ENCODE assay signal across 29 cellular contexts in the genomic region with DNA sequence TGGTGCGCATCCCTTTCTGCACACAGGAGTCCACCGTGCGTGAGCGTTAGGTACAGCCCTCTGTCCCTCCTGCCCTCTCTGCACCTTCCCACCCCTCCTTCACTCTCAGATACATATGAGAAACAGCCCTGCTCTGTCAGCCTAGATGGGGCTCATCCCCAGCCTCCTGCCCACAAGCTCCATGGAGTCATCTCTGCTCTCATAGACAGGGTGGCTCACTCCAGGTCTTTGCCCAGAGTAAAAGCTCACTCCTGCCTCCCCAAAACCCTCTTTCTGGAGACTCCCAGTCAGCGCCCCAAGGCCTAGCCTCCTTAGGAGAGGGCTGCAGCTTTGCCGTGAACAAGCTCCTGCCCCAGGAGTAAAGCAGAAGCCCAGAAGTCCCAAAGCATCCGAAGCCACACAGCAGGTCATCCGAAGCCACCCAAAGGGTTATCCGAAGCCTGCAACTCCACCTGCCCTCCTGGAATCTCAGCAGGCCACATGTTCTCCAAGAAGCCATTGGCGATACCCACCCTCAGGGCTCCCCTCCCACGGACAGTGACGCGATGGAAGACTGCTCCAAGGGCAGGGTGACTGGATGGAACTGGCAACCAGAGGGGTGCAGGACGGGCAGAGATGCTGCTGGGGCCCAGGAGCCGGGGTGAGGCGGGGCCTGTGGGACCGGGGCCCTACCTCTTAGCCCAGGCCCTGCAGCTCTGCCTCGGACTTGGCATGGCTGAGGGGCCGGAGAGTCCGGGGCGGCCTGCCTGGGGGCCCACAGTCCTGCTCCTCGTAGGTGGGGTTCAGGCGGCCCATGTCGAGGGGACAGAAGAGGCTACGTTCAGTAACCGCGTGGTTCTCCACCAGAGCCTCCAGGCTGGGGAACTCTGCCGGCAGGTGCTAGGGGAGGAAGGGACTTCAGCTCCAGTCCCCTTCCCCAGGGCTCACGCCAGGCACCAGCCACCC. TPM values are rescaled to one million over a fixed set of nuclear protein-coding genes. Genes with fewer than 3 reads are reported as not detected.
A peak's percentile ranks its signal among the peaks of the same experiment; 100 is the strongest.
DNase-seq lines count a peak whose midpoint lies in the region; ATAC-seq, FAIRE-seq and TF ChIP-seq lines count a peak whose summit lies in the region.
"Had no signal": no experiment of that assay in that cellular context is flagged by ENCODE, and none has a peak within 500 bp of the region (broad histone marks: within the 10 kb centered on the region; RNA-seq: fewer than 3 reads in every experiment).

No MANE protein-coding gene starts in this region.

- H3K4ac ChIP-seq in H1 (replicated peaks; ENCODE audit: insufficient read length, low read depth, low read length), result no peak overlapping the region

- H3K9me3 ChIP-seq in H1 (ENCODE audit: insufficient read depth in 2 of 2, low read depth in 1 of 2, low read length in 1 of 2), result no peaks in the 10 kb centered on the region; a peak in 1 of 4 replicates
- H3K9me3 ChIP-seq in ovary, result no peaks in the 10 kb centered on the region
- H3K9me3 ChIP-seq: BLaER1 treated with 17β-estradiol and CSF1 and Interleukin-3, amounts not matched to agents 10 nM and 100 nM; MG63; neutrophil; psoas muscle had no signal

- H3K36me3 ChIP-seq in H1 (ENCODE audit: control insufficient read depth in 2 of 4, insufficient read depth in 4 of 4, low read length in 3 of 4) (no peaks in the 10 kb centered on the region), ovary (no peaks in the 10 kb centered on the region)
- H3K36me3 ChIP-seq: BLaER1 treated with 17β-estradiol and CSF1 and Interleukin-3, amounts not matched to agents 10 nM and 100 nM; brain microvascular endothelial cell; MG63; neutrophil had no signal

- DNase-seq in left ventricle myocardium superior, result peak; percentile 23
- DNase-seq in Right ventricle myocardium inferior (ENCODE audit: missing footprints), result no peak
- no peak for DNase-seq in H1 (ENCODE audit: low read depth in 1 of 2, low spot score in 2 of 2)
- DNase-seq in ovary, result peak in 4 of 5 donors; percentile 13 to 31 (median 15)
- DNase-seq in activated CD4-positive, alpha-beta T cell treated with anti-CD3 and anti-CD28 coated beads, Interleukin-2, amount 50 U/mL, for 4 hours, result no peak
- DNase-seq in GM13977 (ENCODE audit: low spot score), result no peak
- DNase-seq in DMS 273 treated with DMSO at 0.1 percent for 48 hours (lab: John Stamatoyannopoulos, UW), result no peak
- DNase-seq: activated CD4-positive, alpha-beta T cell treated with anti-CD3 and anti-CD28 coated beads for 1 hour; activated CD8-positive, alpha-beta T cell treated with anti-CD3 and anti-CD28 coated beads for 36 hours; brain microvascular endothelial cell; COR-L47; DMS79; effector CD4-positive, alpha-beta T cell; erythroblast; GF-D8; KG1; kidney glomerular epithelial cell; MG63; NCI-H2029 treated with DMSO at 0.1 percent for 48 hours; NCI-H345; NCI-H748 treated with DMSO at 0.1 percent for 48 hours; stimulated activated naive CD8-positive, alpha-beta T cell treated with anti-CD3 and anti-CD28 coated beads, Interleukin-15, Interleukin-2, amounts not matched to agents 100 U/mL and 50 U/mL, for 24 hours; T-helper 2 cell had no signal

- H3K9ac ChIP-seq in H1 (replicated peaks in 1 of 4; ENCODE audit: extremely low read depth in 1 of 4, low read depth in 3 of 4, low read length in 3 of 4), result no peak overlapping the region
- H3K9ac ChIP-seq: BLaER1 treated with 17β-estradiol and CSF1 and Interleukin-3, amounts not matched to agents 10 nM and 100 nM had no signal

- H2BK5ac ChIP-seq in H1 (ENCODE audit: low read depth, low read length), result 0 out of 2 replicates have a peak overlapping the region, but pooled peaks have one; percentile 13

- POLR2A ChIA-PET in H1 (lab: Charles Lee; ENCODE audit: partially characterized antibody), result interaction anchor here (1.3 kb wide), 1 partner anchor 11 kb away, joined by 4 read pairs; a partner anchor contains a TSS

- peaks cover 4% of the 10 kb centered on the region; the same call in 1 of the 2 replicates for H3K23me2 ChIP-seq in H1 (ENCODE audit: low read depth, low read length)

- H2BK120ac ChIP-seq in H1 (replicated peaks; ENCODE audit: low read depth, low read length), result no peak overlapping the region

- H3K23ac ChIP-seq in H1 (ENCODE audit: insufficient read length), result no peak overlapping the region

- H4K5ac ChIP-seq in H1 (ENCODE audit: insufficient read length, low read depth, low read length), result no peak overlapping the region

- intact Hi-C loops in left ventricle myocardium superior (cut with micrococcal nuclease) (no loop called here), Right ventricle myocardium inferior (cut with DNase I) (no loop called here), ovary (cut with DNase I) (no loop called here)

- no peak overlapping the region for H3K18ac ChIP-seq in H1 (ENCODE audit: extremely low read depth, low read length)

- H3K4me1 ChIP-seq in H1 (replicated peaks in 1 of 4; ENCODE audit: control insufficient read depth in 3 of 4, insufficient read depth in 4 of 4, low read length in 3 of 4) (peaks cover 0 to 9% (median under 1%) of the 10 kb centered on the region in 4 experiments; a peak in 5 of 7 replicates), ovary (ENCODE audit: insufficient read depth) (no peaks in the 10 kb centered on the region)
- H3K4me1 ChIP-seq: psoas muscle had no signal

- no peak for TF ChIP-seq RAD21 in H1 (IDR thresholded peaks at IDR 0.05 in 1 of 2, conservative IDR thresholded peaks at IDR 0.05 in 1 of 2; ENCODE audit: low read depth in 2 of 2, low read length in 2 of 2)

- no peak for TF ChIP-seq CTCF in H1 (IDR thresholded peaks at IDR 0.05; ENCODE audit: control extremely low read depth in 1 of 3, insufficient read depth in 1 of 3, low read depth in 1 of 3, low read length in 3 of 3)
- TF ChIP-seq CTCF in ovary (IDR thresholded peaks at IDR 0.05), result no peak
- TF ChIP-seq CTCF in GM13977 (IDR thresholded peaks at IDR 0.05; ENCODE audit: extremely low read depth, insufficient read depth, missing control alignments), result no peak

- WGBS in H1 (ENCODE audit: extremely low coverage in 1 of 2, insufficient coverage in 1 of 2, insufficient read length in 1 of 2, insufficient replicate concordance in 2 of 2, low coverage in 1 of 2, low lambda C conversion rate in 2 of 2, missing lambda C conversion rate in 1 of 2), 2 experiments, result 83% methylated on average over 18 of the region's 29 CpGs; no CpG with 5 or more reads in 1 of the 2 experiments
- 88 to 93% (median 89%) methylated on average over 29 of the region's 29 CpGs for WGBS in ovary, 3 donors

- no peak overlapping the region for H3K14ac ChIP-seq in H1 (ENCODE audit: insufficient read length)

- TF ChIP-seq POLR2A in H1 (IDR thresholded peaks at IDR 0.05; ENCODE audit: control extremely low read depth in 1 of 2, low read depth in 2 of 2, low read length in 2 of 2) (no peak), ovary (IDR thresholded peaks at IDR 0.05) (no peak)

- peak overlapping the region; percentile 17; the same call in 1 of the 2 replicates for H2BK12ac ChIP-seq in H1 (ENCODE audit: low read depth, low read length)

- in situ Hi-C loops in GM13977 (cut with MboI; ENCODE audit: low pct_unique_long_range_greater_than_20kb, low sequenced_read_pairs, unreplicated experiment), result no loop called here

- no peaks in the 10 kb centered on the region for H3K79me2 ChIP-seq in H1 (ENCODE audit: control insufficient read depth in 1 of 2, insufficient read depth in 2 of 2, low read length in 2 of 2)

- H3K27me3 ChIP-seq in H1 (replicated peaks in 1 of 4; ENCODE audit: control insufficient read depth in 3 of 4, extremely low read depth in 1 of 4, insufficient read depth in 3 of 4, low read length in 3 of 4), result peaks cover 0 to 22% (median 10%) of the 10 kb centered on the region in 4 experiments; a peak in 6 of 7 replicates
- no peaks in the 10 kb centered on the region for H3K27me3 ChIP-seq in ovary
- H3K27me3 ChIP-seq: brain microvascular endothelial cell, MG63 had no signal

- no peak for TF ChIP-seq EP300 in H1 (IDR thresholded peaks at IDR 0.05; ENCODE audit: borderline replicate concordance in 1 of 2, low read depth in 2 of 2, low read length in 2 of 2)
- no peak for TF ChIP-seq EP300 in ovary (IDR thresholded peaks at IDR 0.05)

- peak overlapping the region; percentile 24; the same call in 1 of the 2 replicates for H2AK5ac ChIP-seq in H1 (ENCODE audit: low read depth, low read length)

- CTCF ChIA-PET in H1 (lab: Charles Lee; ENCODE audit: partially characterized antibody), result interaction anchor here (0.6 to 8.9 kb wide), 3 partner anchors 9 to 423 kb away, joined by 3 to 82 read pairs (median 3); no protein-coding TSS in a partner anchor

- H2BK20ac ChIP-seq in H1 (ENCODE audit: low read length), result no peak overlapping the region

- no peak overlapping the region for H3K4me2 ChIP-seq in H1 (ENCODE audit: insufficient read depth in 1 of 2, low read depth in 2 of 2, low read length in 2 of 2)
- H3K4me2 ChIP-seq: BLaER1 treated with 17β-estradiol and CSF1 and Interleukin-3, amounts not matched to agents 10 nM and 100 nM had no signal

- H3K79me1 ChIP-seq in H1 (ENCODE audit: low read depth, low read length), result no peaks in the 10 kb centered on the region

- FAIRE-seq in H1 (lab: Jason Lieb, UNC), result no peak
- FAIRE-seq: GM19239 had no signal

- no peak overlapping the region for H3K56ac ChIP-seq in H1 (replicated peaks; ENCODE audit: insufficient read length, low read depth, low read length)

- ATAC-seq in left ventricle myocardium superior (no peak), Right ventricle myocardium inferior (no peak)
- ATAC-seq: activated CD8-positive, alpha-beta T cell treated with anti-CD3 and anti-CD28 coated beads for 36 hours; psoas muscle; stimulated activated naive CD8-positive, alpha-beta T cell treated with anti-CD3 and anti-CD28 coated beads, Interleukin-15, Interleukin-2, amounts not matched to agents 100 U/mL and 50 U/mL, for 24 hours had no signal

- no peak overlapping the region for H2AFZ ChIP-seq in H1 (ENCODE audit: low read length)

- H4K91ac ChIP-seq in H1 (replicated peaks; ENCODE audit: insufficient read length, low read length), result no peak overlapping the region

- H3K27ac ChIP-seq in H1 (ENCODE audit: low read depth, low read length), result no peak overlapping the region
- no peak overlapping the region for H3K27ac ChIP-seq in ovary
- H3K27ac ChIP-seq: BLaER1 treated with 17β-estradiol and CSF1 and Interleukin-3, amounts not matched to agents 10 nM and 100 nM; brain microvascular endothelial cell; neutrophil; psoas muscle; SK-N-MC had no signal

- H3K4me3 ChIP-seq in H1 (ENCODE audit: extremely low read depth in 1 of 4, insufficient read depth in 2 of 4, low read depth in 3 of 4, low read length in 4 of 4) (no peak overlapping the region), ovary (no peak overlapping the region)
- H3K4me3 ChIP-seq: BLaER1 treated with 17β-estradiol and CSF1 and Interleukin-3, amounts not matched to agents 10 nM and 100 nM; MG63; psoas muscle; SK-N-MC had no signal

- peak overlapping the region; percentile 57; the same call in 1 of the 2 replicates for H4K8ac ChIP-seq in H1 (ENCODE audit: extremely low read depth, insufficient read depth, low read length)

- peaks cover 0 to 5% of the 10 kb centered on the region in 2 experiments for H4K20me1 ChIP-seq in H1 (replicated peaks in 1 of 2; ENCODE audit: control insufficient read depth in 1 of 2, insufficient read depth in 2 of 2, low read length in 2 of 2)

- H2BK15ac ChIP-seq in H1 (ENCODE audit: low read length), result no peak overlapping the region

RNA-seq across cellular contexts. Expression of a gene that starts 3.6 kb away (rescaled TPM):
- 3.5 TPM for total RNA-seq in left ventricle myocardium superior
- total RNA-seq in Right ventricle myocardium inferior, result 6.0 TPM
- total RNA-seq in H1 (2021; fragmentation: NEBNext Ultra II Directional; extraction: Animal tissue kit (Norgen Biotek cat#: 25700)), result 9.9 and 10.4 TPM in 2 replicates
- polyA plus RNA-seq in H1 (2011; rRNA removed), result 6.9 and 10.5 TPM in 2 replicates
- 9.7 TPM for polyA plus RNA-seq in H1 (2011; cell fraction: cytosol; rRNA removed)
- 14.6 TPM for polyA plus RNA-seq in H1 (2011; cell fraction: nucleus; rRNA removed)
- 6.2 to 10.5 TPM (median 8.5 TPM) in 4 replicates for polyA plus RNA-seq in H1 (2012, experiment 1 of 2)
- 5.9 TPM for polyA plus RNA-seq in H1 (2012, experiment 2 of 2)
- polyA plus RNA-seq in H1 (2013, experiment 1 of 2), result 7.4 TPM
- polyA plus RNA-seq in H1 (2013, experiment 2 of 2), result 6.7 TPM
- 8.8 and 14.3 TPM in 2 replicates for polyA minus RNA-seq in H1 (2011; rRNA and poly(A)+ RNA removed)
- 10.8 TPM for polyA minus RNA-seq in H1 (2011; cell fraction: cytosol; rRNA and poly(A)+ RNA removed)
- 11.0 TPM for polyA minus RNA-seq in H1 (2011; cell fraction: nucleus; rRNA and poly(A)+ RNA removed)
- total RNA-seq in ovary, result 1 to 10 TPM in 4 of 7 donors, under 1 TPM in 3; 0.56 to 6.2 (median 2.2) TPM
- polyA plus RNA-seq in ovary, result 1 to 10 TPM in 1 of 2 donors, under 1 TPM in 1; 1.00 to 2.2 TPM
- total RNA-seq: activated CD8-positive, alpha-beta T cell treated with anti-CD3 and anti-CD28 coated beads for 36 hours; HT-29 had no signal

RNA-seq across cellular contexts. Expression of a gene that starts 11.1 kb away (rescaled TPM):
- not detected for total RNA-seq in left ventricle myocardium superior
- not detected for total RNA-seq in Right ventricle myocardium inferior
- total RNA-seq in H1 (2021; fragmentation: NEBNext Ultra II Directional; extraction: Animal tissue kit (Norgen Biotek cat#: 25700)), result 18.3 and 18.4 TPM in 2 replicates
- 13.2 and 16.7 TPM in 2 replicates for polyA plus RNA-seq in H1 (2011; rRNA removed)
- polyA plus RNA-seq in H1 (2011; cell fraction: cytosol; rRNA removed), result 18.1 TPM
- 56.3 TPM for polyA plus RNA-seq in H1 (2011; cell fraction: nucleus; rRNA removed)
- 15.3 to 22.7 TPM (median 18.5 TPM) in 4 replicates for polyA plus RNA-seq in H1 (2012, experiment 1 of 2)
- polyA plus RNA-seq in H1 (2012, experiment 2 of 2), result 13.8 TPM
- polyA plus RNA-seq in H1 (2013, experiment 1 of 2), result 8.4 TPM
- polyA plus RNA-seq in H1 (2013, experiment 2 of 2), result 8.1 TPM
- 6.4 and 7.4 TPM in 2 replicates for polyA minus RNA-seq in H1 (2011; rRNA and poly(A)+ RNA removed)
- 5.1 TPM for polyA minus RNA-seq in H1 (2011; cell fraction: cytosol; rRNA and poly(A)+ RNA removed)
- polyA minus RNA-seq in H1 (2011; cell fraction: nucleus; rRNA and poly(A)+ RNA removed), result 9.6 TPM
- total RNA-seq in ovary, result 1 to 10 TPM in 2 of 7 donors, under 1 TPM in 4, not detected in 1; 0.43 to 1.8 (median 0.77) TPM
- polyA plus RNA-seq in ovary, result under 1 TPM; 0.15 TPM

Comparison
In these comparisons a context has a peak if more than half of its experiments do, and no peak if none do; other contexts are left out.
1. DNase-seq: peak in left ventricle myocardium superior (single experiment) and ovary (4 of 5); none in Right ventricle myocardium inferior (single experiment), H1 (0 of 2), activated CD4-positive, alpha-beta T cell treated with anti-CD3 and anti-CD28 coated beads, Interleukin-2, amount 50 U/mL, for 4 hours (0 of 2), GM13977 (single experiment) and DMS 273 treated with DMSO at 0.1 percent for 48 hours (single experiment).